ENCODE assay signal across 11 cellular contexts in the genomic region with DNA sequence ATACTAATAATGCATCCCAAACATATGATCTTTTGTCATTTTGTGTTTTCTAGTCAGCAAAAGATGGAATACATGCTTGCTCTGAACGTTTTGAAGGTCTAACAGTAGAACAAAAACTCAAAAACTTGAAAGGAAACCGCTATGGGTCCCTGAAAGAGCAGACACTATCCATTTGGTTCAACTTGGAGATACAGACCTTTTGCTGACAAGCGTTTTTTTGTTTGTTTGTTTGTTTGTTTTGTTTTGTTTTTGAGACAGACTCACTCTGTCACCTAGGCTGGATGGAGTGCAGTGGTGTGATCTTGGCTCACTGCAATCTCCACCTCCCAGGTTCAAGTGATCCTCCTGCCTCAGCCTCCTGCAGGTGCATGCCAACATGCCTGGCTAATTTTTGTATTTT.
"Had no signal": no experiment of that assay in that cellular context is flagged by ENCODE, and none has a peak within 500 bp of the region (broad histone marks: within the 10 kb centered on the region; RNA-seq: fewer than 3 reads in every experiment).

No MANE protein-coding gene starts in this region.

- ATAC-seq: GM23338, HCT116 had no signal

- FAIRE-seq: H1, H54 had no signal

- H3K4me3 ChIP-seq: GM23248, GM23338, HAP-1 had no signal

- H3K36me3 ChIP-seq: HAP-1 had no signal

- H3K4me2 ChIP-seq: GM23338 had no signal

- DNase-seq: GM23248, GOT3, H7, H9, HCEC 1CT, HFFc6 had no signal

- H3K9ac ChIP-seq: GM23248 had no signal

- H2AFZ ChIP-seq: GM23248, GM23338 had no signal

- H3K9me3 ChIP-seq: HAP-1 had no signal

- H3K27ac ChIP-seq: GM23248 had no signal
